In genomic region chr4:26048378-26048882, GRCh38 we compare ENCODE assay signal across 11 cellular contexts.
DNase-seq lines count a peak whose midpoint lies in the region; ATAC-seq, FAIRE-seq and TF ChIP-seq lines count a peak whose summit lies in the region.
"Had no signal": no experiment of that assay in that cellular context is flagged by ENCODE, and none has a peak within 500 bp of the region (broad histone marks: within the 10 kb centered on the region; RNA-seq: fewer than 3 reads in every experiment).

No MANE protein-coding gene starts in this region.

- H3K9me3 ChIP-seq in IMR-90 (ENCODE audit: control insufficient read depth, insufficient read depth, low read length): no peaks in the 10 kb centered on the region
- H3K9me3 ChIP-seq in endothelial cell of umbilical vein (replicated peaks; ENCODE audit: control insufficient read depth, insufficient read depth, low read length): no peaks in the 10 kb centered on the region
- no peaks in the 10 kb centered on the region for H3K9me3 ChIP-seq in mucosa of descending colon
- no peaks in the 10 kb centered on the region for H3K9me3 ChIP-seq in tibial artery

- H2AFZ ChIP-seq in IMR-90 (replicated peaks; ENCODE audit: low read length, poor library complexity) (peak overlapping the region; percentile 93), endothelial cell of umbilical vein (ENCODE audit: low read depth, low read length) (peak overlapping the region; percentile 14)
- H2AFZ ChIP-seq: parathyroid adenoma had no signal

- H3K4ac ChIP-seq in IMR-90 (ENCODE audit: low read depth, low read length): peak overlapping the region; percentile 95

- no peaks in the 10 kb centered on the region for H4K20me1 ChIP-seq in IMR-90 (ENCODE audit: insufficient read depth, low read length)
- no peaks in the 10 kb centered on the region for H4K20me1 ChIP-seq in endothelial cell of umbilical vein (replicated peaks; ENCODE audit: control insufficient read depth, extremely low read depth, insufficient read depth, low read length)

- H3K23ac ChIP-seq in IMR-90 (ENCODE audit: low read depth, low read length): peak overlapping the region; percentile 31

- H3K4me2 ChIP-seq in IMR-90 (ENCODE audit: low read depth, low read length) (peak overlapping the region; percentile 18), endothelial cell of umbilical vein (ENCODE audit: insufficient read depth, low read length) (no peak overlapping the region)

- H4K91ac ChIP-seq in IMR-90 (ENCODE audit: insufficient read depth, low read depth, low read length): peak overlapping the region; percentile 95

- H3K14ac ChIP-seq in IMR-90 (replicated peaks; ENCODE audit: low read depth, low read length): peak overlapping the region; percentile 82

- H3K9me1 ChIP-seq in IMR-90 (ENCODE audit: insufficient read depth, low read length) (peaks cover 22% of the 10 kb centered on the region), endothelial cell of umbilical vein (replicated peaks; ENCODE audit: control insufficient read depth, extremely low read depth, insufficient read depth, low read length) (no peaks in the 10 kb centered on the region)

- H3K36me3 ChIP-seq in IMR-90 (ENCODE audit: control insufficient read depth, insufficient read depth, low read length): no peaks in the 10 kb centered on the region
- no peaks in the 10 kb centered on the region for H3K36me3 ChIP-seq in endothelial cell of umbilical vein (ENCODE audit: control insufficient read depth in 2 of 2, extremely low read depth in 1 of 2, insufficient read depth in 2 of 2, low read length in 2 of 2)
- no peaks in the 10 kb centered on the region for H3K36me3 ChIP-seq in mucosa of descending colon (ENCODE audit: low read depth)
- no peaks in the 10 kb centered on the region for H3K36me3 ChIP-seq in tibial artery

- H3K79me1 ChIP-seq in IMR-90 (ENCODE audit: low read depth in 1 of 2, low read length in 2 of 2): no peaks in the 10 kb centered on the region

- H2BK5ac ChIP-seq in IMR-90 (ENCODE audit: low read depth, low read length, poor library complexity, severe bottlenecking): peak overlapping the region; percentile 88

- DNase-seq in IMR-90 (peak; percentile 92), endothelial cell of umbilical vein (ENCODE audit: low read depth, low spot score) (peak; percentile 54), mucosa of descending colon (peak in 1 of 3 donors; percentile 21), tibial artery (peak; percentile 81 to 87), NCI-H2029 treated with DMSO at 0.1 percent for 48 hours (lab: John Stamatoyannopoulos, UW) (no peak), SIG-M5 (lab: John Stamatoyannopoulos, UW) (no peak), NCI-H1417 treated with DMSO at 0.1 percent for 48 hours (lab: John Stamatoyannopoulos, UW) (no peak)
- DNase-seq: effector memory CD4-positive, alpha-beta T cell had no signal

- H2BK20ac ChIP-seq in IMR-90 (ENCODE audit: low read depth, low read length): peak overlapping the region; percentile 92

- no peaks in the 10 kb centered on the region for H3K79me2 ChIP-seq in endothelial cell of umbilical vein (ENCODE audit: control insufficient read depth, insufficient read depth, low read length)
- H3K79me2 ChIP-seq: parathyroid adenoma had no signal

- FAIRE-seq in endothelial cell of umbilical vein (lab: Jason Lieb, UNC): peak; percentile 4

- dilution Hi-C loops in IMR-90 (cut with HindIII; ENCODE audit: low sequenced_read_pairs, unreplicated experiment) (no loop called here), endothelial cell of umbilical vein (cut with MboI; ENCODE audit: extremely low pct_ligation_motif_present, low sequenced_read_pairs) (no loop called here)

- peak overlapping the region; percentile 7; the same call in 1 of the 2 replicates for H3K9ac ChIP-seq in IMR-90 (ENCODE audit: low read depth, low read length)
- no peak overlapping the region for H3K9ac ChIP-seq in endothelial cell of umbilical vein (replicated peaks; ENCODE audit: extremely low read depth, insufficient read depth, low read length)
- H3K9ac ChIP-seq: parathyroid adenoma had no signal

- CTCF ChIA-PET in IMR-90 (lab: Yijun Ruan, JAX) (no interaction called here), endothelial cell of umbilical vein (lab: Charles Lee) (no interaction called here)

- H2AK5ac ChIP-seq in IMR-90 (ENCODE audit: low read depth, low read length): peak overlapping the region; percentile 82

- peak overlapping the region; percentile 97 for H2BK120ac ChIP-seq in IMR-90 (ENCODE audit: low read depth, low read length)

- peaks cover 25% of the 10 kb centered on the region for H3K4me1 ChIP-seq in IMR-90 (ENCODE audit: control insufficient read depth, insufficient read depth, low read length)
- no peaks in the 10 kb centered on the region for H3K4me1 ChIP-seq in endothelial cell of umbilical vein (ENCODE audit: control insufficient read depth, extremely low read depth, insufficient read depth, low read length)
- no peaks in the 10 kb centered on the region for H3K4me1 ChIP-seq in mucosa of descending colon (ENCODE audit: low read depth)
- peaks cover 0 to 24% (median 15%) of the 10 kb centered on the region in 4 donors for H3K4me1 ChIP-seq in tibial artery
- H3K4me1 ChIP-seq: parathyroid adenoma had no signal

- peak overlapping the region; percentile 81 for H3K18ac ChIP-seq in IMR-90 (ENCODE audit: low read depth, low read length)

- H3K4me3 ChIP-seq in IMR-90 (ENCODE audit: insufficient read depth, low read depth, low read length) (no peak overlapping the region), endothelial cell of umbilical vein (replicated peaks in 1 of 3; ENCODE audit: insufficient read depth in 1 of 3, low read depth in 1 of 3, low read length in 3 of 3) (no peak overlapping the region), mucosa of descending colon (no peak overlapping the region), tibial artery (no peak overlapping the region)

- H4K8ac ChIP-seq in IMR-90 (ENCODE audit: low read depth in 2 of 2, low read length in 2 of 2): peak overlapping the region; percentile 81 to 91

- in situ Hi-C loops in IMR-90 (cut with MboI; ENCODE audit: low sequenced_read_pairs): no loop called here

- 49% methylated on average over 6 of the region's 12 CpGs; no CpG with 5 or more reads in 1 of the 2 experiments for WGBS in IMR-90 (ENCODE audit: extremely low coverage in 2 of 2, insufficient read length in 1 of 2), 2 experiments

- peak overlapping the region; percentile 42 for H2AK9ac ChIP-seq in IMR-90 (replicated peaks; ENCODE audit: low read depth, low read length, poor library complexity)

- intact Hi-C loops in IMR-90 (cut with micrococcal nuclease): no loop called here
- intact Hi-C loops in endothelial cell of umbilical vein (cut with micrococcal nuclease): no loop called here
- intact Hi-C loops in mucosa of descending colon (cut with DNase I, micrococcal nuclease): no loop called here
- intact Hi-C loops in tibial artery (cut with DNase I; ENCODE audit: low total_unique reads): no loop called here

- peak overlapping the region; percentile 93; the same call in 2 of the 3 replicates for H2BK15ac ChIP-seq in IMR-90 (ENCODE audit: low read depth, low read length)

- peak overlapping the region; percentile 81 for H3K56ac ChIP-seq in IMR-90 (ENCODE audit: extremely low read depth, insufficient read depth, low read length)

- ATAC-seq in IMR-90 (ENCODE audit: low read depth) (peak; percentile 94), mucosa of descending colon (peak; percentile 55), HG02970 (IDR thresholded peaks at IDR 0.05; ENCODE audit: low FRiP score, unreplicated experiment) (no peak)
- ATAC-seq: Panc1 had no signal

- no peak for TF ChIP-seq POLR2A in IMR-90 (IDR thresholded peaks at IDR 0.05; ENCODE audit: low read depth, low read length)
- no peak for TF ChIP-seq POLR2A in endothelial cell of umbilical vein (IDR thresholded peaks at IDR 0.05; ENCODE audit: low read depth, low read length)

- no peak for TF ChIP-seq RAD21 in IMR-90 (IDR thresholded peaks at IDR 0.05; ENCODE audit: low read length)

- BruUV-seq in IMR-90 (replicated peaks; lab: Mats Ljungman, UMichigan): no TSS peak
- no TSS peak for BruUV-seq in endothelial cell of umbilical vein (replicated peaks; lab: Mats Ljungman, UMichigan)

- H4K5ac ChIP-seq in IMR-90 (ENCODE audit: low read depth, low read length): peak overlapping the region; percentile 77

- H3K27ac ChIP-seq in IMR-90 (ENCODE audit: insufficient read depth, low read length): peak overlapping the region; percentile 90
- no peak overlapping the region for H3K27ac ChIP-seq in endothelial cell of umbilical vein (ENCODE audit: insufficient read depth, low read depth, low read length)
- H3K27ac ChIP-seq in tibial artery: peak overlapping the region; percentile 73 to 78
- H3K27ac ChIP-seq: parathyroid adenoma had no signal

- POLR2A ChIA-PET in IMR-90 (lab: Charles Lee; ENCODE audit: unreplicated experiment): no interaction called here
- POLR2A ChIA-PET in endothelial cell of umbilical vein (lab: Charles Lee): no interaction called here

- no peak for TF ChIP-seq CTCF in IMR-90 (conservative IDR thresholded peaks at IDR 0.05; ENCODE audit: low read depth, low read length)
- TF ChIP-seq CTCF in endothelial cell of umbilical vein (IDR thresholded peaks at IDR 0.05; ENCODE audit: extremely low read depth in 1 of 2, insufficient read depth in 1 of 2, low read depth in 1 of 2, low read length in 2 of 2): no peak
- no peak for TF ChIP-seq CTCF in mucosa of descending colon (IDR thresholded peaks at IDR 0.05)
- no peak for TF ChIP-seq CTCF in tibial artery (IDR thresholded peaks at IDR 0.05)

- H3K27me3 ChIP-seq in IMR-90 (ENCODE audit: control insufficient read depth, insufficient read depth, low read length) (no peaks in the 10 kb centered on the region), endothelial cell of umbilical vein (ENCODE audit: control insufficient read depth in 2 of 2, insufficient read depth in 2 of 2, low read length in 2 of 2) (peaks cover 0 to 3% of the 10 kb centered on the region in 2 experiments), tibial artery (no peaks in the 10 kb centered on the region)

TF ChIP-seq in IMR-90, 13 proteins besides CTCF, POLR2A, EP300 and RAD21:
- TF ChIP-seq MXI1 (IDR thresholded peaks at IDR 0.05; ENCODE audit: borderline replicate concordance, low read depth, low read length) (peak; percentile 12; the same call in 1 of the 2 replicates), FOS (IDR thresholded peaks at IDR 0.05; ENCODE audit: low read depth, low read length) (peak; percentile 48; the same call in 1 of the 2 replicates), RFX5 (IDR thresholded peaks at IDR 0.05; ENCODE audit: low read depth, low read length) (no peak), CEBPB (IDR thresholded peaks at IDR 0.05; ENCODE audit: low read depth, low read length) (peak; percentile 74)

TF ChIP-seq in endothelial cell of umbilical vein, 7 proteins besides CTCF, POLR2A, EP300 and RAD21 (continues in another document):
- TF ChIP-seq MAX (IDR thresholded peaks at IDR 0.05; ENCODE audit: insufficient read depth, insufficient read length) (no peak), MYC (IDR thresholded peaks at IDR 0.05; ENCODE audit: low read depth, low read length) (no peak), EZH2 (IDR thresholded peaks at IDR 0.05; ENCODE audit: borderline replicate concordance, low read depth, low read length, severe bottlenecking) (no peak), FOS (IDR thresholded peaks at IDR 0.05; ENCODE audit: borderline replicate concordance, insufficient read depth, low read length) (no peak)

Comparison
In these comparisons a context has a peak if more than half of its experiments do, and no peak if none do; other contexts are left out.
1. DNase-seq: peak in IMR-90 (single experiment), endothelial cell of umbilical vein (single experiment) and tibial artery (2 of 2); none in NCI-H2029 treated with DMSO at 0.1 percent for 48 hours (single experiment), SIG-M5 (single experiment) and NCI-H1417 treated with DMSO at 0.1 percent for 48 hours (single experiment).